27 cellular contexts compared by ENCODE assay signal in genomic region chr2:121446647-121447241, GRCh38.
A peak's percentile ranks its signal among the peaks of the same experiment; 100 is the strongest.
DNase-seq lines count a peak whose midpoint lies in the region; ATAC-seq, FAIRE-seq and TF ChIP-seq lines count a peak whose summit lies in the region.
"Had no signal": no experiment of that assay in that cellular context is flagged by ENCODE, and none has a peak within 500 bp of the region (broad histone marks: within the 10 kb centered on the region; RNA-seq: fewer than 3 reads in every experiment).

No MANE protein-coding gene starts in this region.

- H3K9me3 Mint-ChIP-seq in stimulated activated naive CD8-positive, alpha-beta T cell treated with anti-CD3 and anti-CD28 coated beads, Interleukin-15, amount 100 ng/mL, for 72 hours, result no peaks in the 10 kb centered on the region
- no peaks in the 10 kb centered on the region for H3K9me3 Mint-ChIP-seq in endodermal cell
- H3K9me3 Mint-ChIP-seq: CD4-positive, alpha-beta T cell; HFFc6 had no signal

- H3K4me3 Mint-ChIP-seq in stimulated activated naive CD8-positive, alpha-beta T cell treated with anti-CD3 and anti-CD28 coated beads, Interleukin-15, amount 100 ng/mL, for 72 hours, result no peak overlapping the region
- H3K4me3 Mint-ChIP-seq in endodermal cell, result no peak overlapping the region
- H3K4me3 Mint-ChIP-seq: CD4-positive, alpha-beta T cell; HFFc6 had no signal

- intact Hi-C loops in psoas muscle (cut with DNase I), result no loop called here

- no peak overlapping the region for H3K4me3 ChIP-seq in endodermal cell (ENCODE audit: low read length)
- no peak overlapping the region for H3K4me3 ChIP-seq in psoas muscle
- H3K4me3 ChIP-seq: BLaER1 treated with 17β-estradiol and CSF1 and Interleukin-3, amounts not matched to agents 10 nM and 100 nM; HAP-1; SJCRH30 had no signal

- peak; percentile 87 for FAIRE-seq in urothelium cell line (lab: Jason Lieb, UNC)
- FAIRE-seq: A204.1, D721Med had no signal

- H3K27me3 ChIP-seq in endodermal cell (ENCODE audit: control insufficient read depth, insufficient read depth, low read length, poor library complexity, severe bottlenecking) (no peaks in the 10 kb centered on the region), psoas muscle (ENCODE audit: insufficient read depth in 3 of 3, low read length in 2 of 3) (no peaks in the 10 kb centered on the region)
- H3K27me3 ChIP-seq: BLaER1 treated with 17β-estradiol and CSF1 and Interleukin-3, amounts not matched to agents 10 nM and 100 nM; SJCRH30 had no signal

- H3K27ac Mint-ChIP-seq in stimulated activated naive CD8-positive, alpha-beta T cell treated with anti-CD3 and anti-CD28 coated beads, Interleukin-15, amount 100 ng/mL, for 72 hours, result peak overlapping the region; percentile 13 to 75
- peak overlapping the region; percentile 24 for H3K27ac Mint-ChIP-seq in endodermal cell
- H3K27ac Mint-ChIP-seq: CD4-positive, alpha-beta T cell; HFFc6 had no signal

- DNase-seq in stimulated activated naive CD8-positive, alpha-beta T cell treated with anti-CD3 and anti-CD28 coated beads, Interleukin-15, amount 100 ng/mL, for 72 hours, result no peak
- DNase-seq in stimulated activated naive CD8-positive, alpha-beta T cell treated with anti-CD3 and anti-CD28 coated beads, Interleukin-15, Interleukin-2, amounts not matched to agents 100 U/mL and 50 U/mL, for 24 hours, result no peak
- DNase-seq in endodermal cell (no peak), kidney tubule cell (ENCODE audit: low spot score) (peak; percentile 18), urothelium cell line (ENCODE audit: low spot score) (no peak), psoas muscle (no peak), GM03348 (ENCODE audit: low spot score) (no peak)
- DNase-seq: AML-193; CD4-positive, alpha-beta T cell; GOT3; HFFc6; KBM-7; MV-4-11; NCI-H1105; NCI-H1436 treated with DMSO at 0.1 percent for 48 hours; NCI-H1930; NCI-H2107; NCI-H446; NCI-H524 treated with DMSO at 0.1 percent for 48 hours; NCI-H774; SJCRH30 had no signal

- H3K4me1 ChIP-seq in endodermal cell (ENCODE audit: control insufficient read depth, insufficient read depth, low read length) (no peaks in the 10 kb centered on the region), psoas muscle (no peaks in the 10 kb centered on the region)
- H3K4me1 ChIP-seq: HAP-1, SJCRH30 had no signal

- no peaks in the 10 kb centered on the region for H3K27me3 Mint-ChIP-seq in stimulated activated naive CD8-positive, alpha-beta T cell treated with anti-CD3 and anti-CD28 coated beads, Interleukin-15, amount 100 ng/mL, for 72 hours
- no peaks in the 10 kb centered on the region for H3K27me3 Mint-ChIP-seq in endodermal cell (ENCODE audit: insufficient read depth)
- H3K27me3 Mint-ChIP-seq: CD4-positive, alpha-beta T cell had no signal

- WGBS in endodermal cell (ENCODE audit: insufficient coverage in 1 of 2, insufficient read length in 1 of 2), 2 experiments, result 95 to 96% methylated on average over 7 to 8 of the region's 8 CpGs
- 86 to 87% (median 86%) methylated on average over 8 of the region's 8 CpGs for WGBS in psoas muscle, 3 donors

- H3K36me3 Mint-ChIP-seq in endodermal cell (ENCODE audit: low read depth), result peaks cover 68% of the 10 kb centered on the region

- TF ChIP-seq CTCF in endodermal cell (conservative IDR thresholded peaks at IDR 0.05) (no peak), psoas muscle (IDR thresholded peaks at IDR 0.05) (no peak)

- no peak overlapping the region for H3K9ac ChIP-seq in endodermal cell (ENCODE audit: extremely low read depth, low read length, poor library complexity, severe bottlenecking)
- H3K9ac ChIP-seq: BLaER1 treated with 17β-estradiol and CSF1 and Interleukin-3, amounts not matched to agents 10 nM and 100 nM had no signal

- H3K4me1 Mint-ChIP-seq in stimulated activated naive CD8-positive, alpha-beta T cell treated with anti-CD3 and anti-CD28 coated beads, Interleukin-15, amount 100 ng/mL, for 72 hours, result no peaks in the 10 kb centered on the region
- no peaks in the 10 kb centered on the region for H3K4me1 Mint-ChIP-seq in endodermal cell

- H3K36me3 ChIP-seq in endodermal cell (ENCODE audit: control insufficient read depth, insufficient read depth, low read length), result peaks cover 84% of the 10 kb centered on the region
- peaks cover 10 to 98% of the 10 kb centered on the region in 2 donors for H3K36me3 ChIP-seq in psoas muscle (ENCODE audit: insufficient read depth in 1 of 2, low read depth in 1 of 2)

- ATAC-seq in stimulated activated naive CD8-positive, alpha-beta T cell treated with anti-CD3 and anti-CD28 coated beads, Interleukin-15, amount 100 ng/mL, for 72 hours, result no peak
- no peak for ATAC-seq in stimulated activated naive CD8-positive, alpha-beta T cell treated with anti-CD3 and anti-CD28 coated beads, Interleukin-15, Interleukin-2, amounts not matched to agents 100 U/mL and 50 U/mL, for 24 hours
- ATAC-seq in psoas muscle, result no peak
- no peak for ATAC-seq in activated CD4-positive, CD25-positive, alpha-beta regulatory T cell treated with anti-CD3 and anti-CD28 coated beads, Interleukin-2, amount 50 U/mL, for 24 hours
- ATAC-seq: Right ventricle myocardium inferior had no signal

- no peak overlapping the region for H3K27ac ChIP-seq in endodermal cell (ENCODE audit: low read depth, low read length)
- no peak overlapping the region for H3K27ac ChIP-seq in psoas muscle
- H3K27ac ChIP-seq: BLaER1 treated with 17β-estradiol and CSF1 and Interleukin-3, amounts not matched to agents 10 nM and 100 nM; SJCRH30 had no signal

- H3K9me3 ChIP-seq in endodermal cell (ENCODE audit: control insufficient read depth, low read length) (no peaks in the 10 kb centered on the region), psoas muscle (no peaks in the 10 kb centered on the region)
- H3K9me3 ChIP-seq: BLaER1 treated with 17β-estradiol and CSF1 and Interleukin-3, amounts not matched to agents 10 nM and 100 nM; HAP-1; SJCRH30 had no signal
